In genomic region chr16:1781758-1782407, GRCh38 we compare ENCODE assay signal across 8 cellular contexts. TPM values are rescaled to one million over a fixed set of nuclear protein-coding genes. Genes with fewer than 3 reads are reported as not detected.
DNase-seq lines count a peak whose midpoint lies in the region; ATAC-seq, FAIRE-seq and TF ChIP-seq lines count a peak whose summit lies in the region.

No MANE protein-coding gene starts in this region.

- FAIRE-seq in pancreas (lab: Jason Lieb, UNC) (no peak), urothelium cell line (lab: Jason Lieb, UNC) (no peak)

- POLR2A ChIA-PET in AG04450 (lab: Yijun Ruan, JAX): interaction anchor here (0.5 to 2.8 kb wide), 10 partner anchors 8 to 373 kb away, joined by 4 to 21 read pairs (median 8); partner anchors contain the start of genes EME2, FAHD1, HAGH and JPT2

- H3K4me3 ChIP-seq in AG04450 (ENCODE audit: low read depth, low read length) (peak overlapping the region; percentile 80), pancreas (peak overlapping the region; percentile 64 to 97 (median 93))

- no peaks in the 10 kb centered on the region for H3K9me3 Mint-ChIP-seq in activated T-cell treated with anti-CD3 and anti-CD28 coated beads, Interleukin-2, amount 50 U/mL, for 72 hours

- peaks cover 0 to 14% (median 10%) of the 10 kb centered on the region in 3 donors for H3K36me3 ChIP-seq in pancreas

- peaks cover 0 to 2% of the 10 kb centered on the region in 2 donors for H3K36me3 Mint-ChIP-seq in activated T-cell treated with anti-CD3 and anti-CD28 coated beads, Interleukin-2, amount 50 U/mL, for 72 hours (ENCODE audit: insufficient read depth in 2 of 2)

- H3K4me3 Mint-ChIP-seq in activated T-cell treated with anti-CD3 and anti-CD28 coated beads, Interleukin-2, amount 50 U/mL, for 72 hours: peak overlapping the region; percentile 88 to 96

- WGBS in pancreas, 2 donors: 0 to 1% methylated on average over 47 to 70 of the region's 70 CpGs

- H3K4me1 ChIP-seq in foreskin keratinocyte (peaks cover 3% of the 10 kb centered on the region), pancreas (peaks cover 11 to 17% (median 16%) of the 10 kb centered on the region in 3 donors)

- no peaks in the 10 kb centered on the region for H3K27me3 ChIP-seq in AG04450 (ENCODE audit: control insufficient read depth, insufficient read depth, low read length)
- H3K27me3 ChIP-seq in foreskin keratinocyte: no peaks in the 10 kb centered on the region
- no peaks in the 10 kb centered on the region for H3K27me3 ChIP-seq in pancreas

- H3K4me1 Mint-ChIP-seq in activated T-cell treated with anti-CD3 and anti-CD28 coated beads, Interleukin-2, amount 50 U/mL, for 72 hours (ENCODE audit: low read depth): peaks cover 27% of the 10 kb centered on the region

- no peak overlapping the region for H3K27ac Mint-ChIP-seq in activated T-cell treated with anti-CD3 and anti-CD28 coated beads, Interleukin-2, amount 50 U/mL, for 72 hours

- ATAC-seq in GM18907 (IDR thresholded peaks at IDR 0.05; ENCODE audit: unreplicated experiment) (peak; percentile 11), foreskin keratinocyte (peak; percentile 1), pancreas (peak in 2 of 4 donors; percentile 2 to 3)
- ATAC-seq in activated T-cell treated with anti-CD3 and anti-CD28 coated beads, Interleukin-2, amount 50 U/mL, for 72 hours (replicated peaks in 1 of 2): peak in 1 of 2 donors; percentile 10

- no peak overlapping the region for H3K27ac ChIP-seq in AG04450 (ENCODE audit: low read depth, low read length)
- no peak overlapping the region for H3K27ac ChIP-seq in foreskin keratinocyte
- H3K27ac ChIP-seq in pancreas: peak overlapping the region; percentile 85 to 96 (median 88)

- no peaks in the 10 kb centered on the region for H3K27me3 Mint-ChIP-seq in activated T-cell treated with anti-CD3 and anti-CD28 coated beads, Interleukin-2, amount 50 U/mL, for 72 hours (ENCODE audit: low read depth)

- H3K9me3 ChIP-seq in AG04450 (ENCODE audit: control insufficient read depth, insufficient read depth, low read length) (no peaks in the 10 kb centered on the region; the same call in 1 of the 2 replicates), pancreas (no peaks in the 10 kb centered on the region)

- CTCF ChIA-PET in AG04450 (lab: Charles Lee): interaction anchor here (0.8 to 1.3 kb wide), 3 partner anchors 8 to 28 kb away, joined by 3 to 6 read pairs (median 3); partner anchors contain the start of genes EME2 and MRPS34

- intact Hi-C loops in pancreas (cut with DNase I): no loop called here

- DNase-seq in AG04450 (ENCODE audit: low read depth, low spot score) (no peak), HK-2 (ENCODE audit: unreplicated experiment) (peak; percentile 49), foreskin keratinocyte (no peak), pancreas (peak in 4 of 6 donors; percentile 41 to 85 (median 62)), epidermal melanocyte (ENCODE audit: insufficient read length, low spot score) (no peak), urothelium cell line (ENCODE audit: low spot score) (no peak)
- DNase-seq in activated T-cell treated with anti-CD3 and anti-CD28 coated beads, Interleukin-2, amount 50 U/mL, for 72 hours: peak; percentile 44 to 46

- TF ChIP-seq CTCF in AG04450 (IDR thresholded peaks at IDR 0.05; ENCODE audit: low read depth, low read length) (0 out of 2 replicates have a peak, but pooled peaks have one; percentile 7), foreskin keratinocyte (conservative IDR thresholded peaks at IDR 0.05) (no peak), pancreas (IDR thresholded peaks at IDR 0.05) (no peak)

RNA-seq across cellular contexts. Expression of gene SPSB3, which starts 0.5 kb away (rescaled TPM):
- polyA plus RNA-seq in AG04450 (2011; rRNA removed) (11.0 and 13.3 TPM in 2 replicates), foreskin keratinocyte (24.5 and 32.4 TPM in 2 replicates), pancreas (100 to 1,000 TPM; 161 to 223 TPM)
- polyA minus RNA-seq in AG04450 (2011; rRNA and poly(A)+ RNA removed): 8.1 and 8.4 TPM in 2 replicates
- 10 to 100 TPM; 37.1 to 40.1 TPM for total RNA-seq in activated T-cell treated with anti-CD3 and anti-CD28 coated beads, Interleukin-2, amount 50 U/mL, for 72 hours
- total RNA-seq in foreskin keratinocyte (21.7 and 27.4 TPM in 2 replicates), pancreas (10 to 100 TPM; 19.2 to 41.3 (median 37.2) TPM)

RNA-seq across cellular contexts. Expression of gene NUBP2, which starts 0.9 kb away (rescaled TPM):
- polyA plus RNA-seq in AG04450 (2011; rRNA removed): 20.0 and 29.2 TPM in 2 replicates
- polyA minus RNA-seq in AG04450 (2011; rRNA and poly(A)+ RNA removed): 6.0 and 6.4 TPM in 2 replicates
- 10 to 100 TPM; 47.8 to 50.1 TPM for total RNA-seq in activated T-cell treated with anti-CD3 and anti-CD28 coated beads, Interleukin-2, amount 50 U/mL, for 72 hours
- 70.1 and 73.3 TPM in 2 replicates for total RNA-seq in foreskin keratinocyte
- polyA plus RNA-seq in foreskin keratinocyte: 113 and 121 TPM in 2 replicates
- 10 to 100 TPM; 20.4 to 42.5 (median 25.6) TPM for total RNA-seq in pancreas
- polyA plus RNA-seq in pancreas: 10 to 100 TPM; 55.7 to 58.8 TPM

RNA-seq across cellular contexts. Expression of gene MRPS34, which starts 8.9 kb away (rescaled TPM):
- polyA plus RNA-seq in AG04450 (2011; rRNA removed) (55.8 and 62.2 TPM in 2 replicates), foreskin keratinocyte (223 and 236 TPM in 2 replicates), pancreas (10 to 100 TPM; 76.0 to 84.1 TPM)
- 18.3 and 18.8 TPM in 2 replicates for polyA minus RNA-seq in AG04450 (2011; rRNA and poly(A)+ RNA removed)
- 100 to 1,000 TPM in 1 of 2 donors, 10 to 100 TPM in 1; 86.0 to 123 TPM for total RNA-seq in activated T-cell treated with anti-CD3 and anti-CD28 coated beads, Interleukin-2, amount 50 U/mL, for 72 hours
- total RNA-seq in foreskin keratinocyte (139 and 174 TPM in 2 replicates), pancreas (10 to 100 TPM; 42.4 to 74.5 (median 54.7) TPM)

RNA-seq across cellular contexts. Expression of gene EME2, which starts 9.3 kb away (rescaled TPM):
- polyA plus RNA-seq in AG04450 (2011; rRNA removed): 2.4 and 3.1 TPM in 2 replicates
- 2.4 and 2.5 TPM in 2 replicates for polyA minus RNA-seq in AG04450 (2011; rRNA and poly(A)+ RNA removed)
- total RNA-seq in activated T-cell treated with anti-CD3 and anti-CD28 coated beads, Interleukin-2, amount 50 U/mL, for 72 hours: 10 to 100 TPM; 14.4 to 18.6 TPM
- total RNA-seq in foreskin keratinocyte: 5.9 and 8.5 TPM in 2 replicates
- polyA plus RNA-seq in foreskin keratinocyte: 3.0 and 4.3 TPM in 2 replicates
- 1 to 10 TPM; 4.7 to 10.0 (median 6.8) TPM for total RNA-seq in pancreas
- 10 to 100 TPM; 18.4 to 37.9 TPM for polyA plus RNA-seq in pancreas

RNA-seq across cellular contexts. Expression of gene NME3, which starts 10.5 kb away (rescaled TPM):
- polyA plus RNA-seq in AG04450 (2011; rRNA removed) (15.6 and 25.5 TPM in 2 replicates), foreskin keratinocyte (40.0 and 40.5 TPM in 2 replicates), pancreas (100 to 1,000 TPM; 232 to 297 TPM)
- 2.0 and 2.1 TPM in 2 replicates for polyA minus RNA-seq in AG04450 (2011; rRNA and poly(A)+ RNA removed)
- 10 to 100 TPM; 55.0 to 56.1 TPM for total RNA-seq in activated T-cell treated with anti-CD3 and anti-CD28 coated beads, Interleukin-2, amount 50 U/mL, for 72 hours
- total RNA-seq in foreskin keratinocyte (24.8 and 25.2 TPM in 2 replicates), pancreas (10 to 100 TPM; 27.4 to 37.8 (median 30.4) TPM)

Comparison
In these comparisons a context has a peak if more than half of its experiments do, and no peak if none do; other contexts are left out.
1. DNase-seq: peak in HK-2 (single experiment), activated T-cell treated with anti-CD3 and anti-CD28 coated beads, Interleukin-2, amount 50 U/mL, for 72 hours (2 of 2) and pancreas (4 of 6); none in AG04450 (single experiment), foreskin keratinocyte (0 of 2), epidermal melanocyte (single experiment) and urothelium cell line (single experiment).
2. H3K27ac ChIP-seq: peak in pancreas (4 of 4); none in AG04450 (single experiment) and foreskin keratinocyte (single experiment).